Comparison of ENCODE assay signal across 1 cellular context in the genomic region with DNA sequence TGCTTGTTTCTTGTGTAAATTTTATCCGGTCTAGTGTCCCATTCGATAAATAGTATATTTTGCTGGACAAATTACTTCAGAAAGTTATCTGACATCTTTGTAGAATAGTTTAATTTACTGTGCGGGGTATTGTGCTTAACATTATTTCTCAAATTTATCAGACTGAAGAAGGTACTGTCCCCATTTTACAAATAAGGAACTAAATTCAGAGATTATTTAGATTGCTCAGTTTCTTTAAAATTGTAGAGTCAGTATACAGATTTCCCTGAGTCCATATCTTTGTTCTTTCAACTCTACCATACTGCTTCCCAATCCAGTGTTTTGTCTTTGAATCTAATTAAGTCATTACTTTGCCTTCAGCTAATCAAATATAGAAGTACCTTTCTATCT.
TF ChIP-seq lines count a peak whose summit lies in the region.

No MANE protein-coding gene starts in this region.

TF ChIP-seq in GM12878, 131 proteins besides CTCF, POLR2A, EP300 and RAD21:
- no peak for TF ChIP-seq PAX5 (IDR thresholded peaks at IDR 0.05; ENCODE audit: borderline replicate concordance, low read depth, low read length)
- TF ChIP-seq IRF3 (IDR thresholded peaks at IDR 0.05): no peak
- no peak for TF ChIP-seq PBX3 (IDR thresholded peaks at IDR 0.05; ENCODE audit: insufficient replicate concordance, low read depth, low read length)
- TF ChIP-seq ZNF384 (IDR thresholded peaks at IDR 0.05; ENCODE audit: borderline replicate concordance, low read depth, low read length): no peak
- TF ChIP-seq, protein P1, sequence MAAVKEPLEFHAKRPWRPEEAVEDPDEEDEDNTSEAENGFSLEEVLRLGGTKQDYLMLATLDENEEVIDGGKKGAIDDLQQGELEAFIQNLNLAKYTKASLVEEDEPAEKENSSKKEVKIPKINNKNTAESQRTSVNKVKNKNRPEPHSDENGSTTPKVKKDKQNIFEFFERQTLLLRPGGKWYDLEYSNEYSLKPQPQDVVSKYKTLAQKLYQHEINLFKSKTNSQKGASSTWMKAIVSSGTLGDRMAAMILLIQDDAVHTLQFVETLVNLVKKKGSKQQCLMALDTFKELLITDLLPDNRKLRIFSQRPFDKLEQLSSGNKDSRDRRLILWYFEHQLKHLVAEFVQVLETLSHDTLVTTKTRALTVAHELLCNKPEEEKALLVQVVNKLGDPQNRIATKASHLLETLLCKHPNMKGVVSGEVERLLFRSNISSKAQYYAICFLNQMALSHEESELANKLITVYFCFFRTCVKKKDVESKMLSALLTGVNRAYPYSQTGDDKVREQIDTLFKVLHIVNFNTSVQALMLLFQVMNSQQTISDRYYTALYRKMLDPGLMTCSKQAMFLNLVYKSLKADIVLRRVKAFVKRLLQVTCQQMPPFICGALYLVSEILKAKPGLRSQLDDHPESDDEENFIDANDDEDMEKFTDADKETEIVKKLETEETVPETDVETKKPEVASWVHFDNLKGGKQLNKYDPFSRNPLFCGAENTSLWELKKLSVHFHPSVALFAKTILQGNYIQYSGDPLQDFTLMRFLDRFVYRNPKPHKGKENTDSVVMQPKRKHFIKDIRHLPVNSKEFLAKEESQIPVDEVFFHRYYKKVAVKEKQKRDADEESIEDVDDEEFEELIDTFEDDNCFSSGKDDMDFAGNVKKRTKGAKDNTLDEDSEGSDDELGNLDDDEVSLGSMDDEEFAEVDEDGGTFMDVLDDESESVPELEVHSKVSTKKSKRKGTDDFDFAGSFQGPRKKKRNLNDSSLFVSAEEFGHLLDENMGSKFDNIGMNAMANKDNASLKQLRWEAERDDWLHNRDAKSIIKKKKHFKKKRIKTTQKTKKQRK (IDR thresholded peaks at IDR 0.05; ENCODE audit: low read depth, low read length): no peak
- no peak for TF ChIP-seq ETV6 (conservative IDR thresholded peaks at IDR 0.05 in 1 of 2, IDR thresholded peaks at IDR 0.05 in 1 of 2; ENCODE audit: borderline replicate concordance in 1 of 2, low read depth in 1 of 2)
- no peak for TF ChIP-seq CBX3 (IDR thresholded peaks at IDR 0.05; ENCODE audit: borderline replicate concordance, low read depth)
- TF ChIP-seq, protein P2, sequence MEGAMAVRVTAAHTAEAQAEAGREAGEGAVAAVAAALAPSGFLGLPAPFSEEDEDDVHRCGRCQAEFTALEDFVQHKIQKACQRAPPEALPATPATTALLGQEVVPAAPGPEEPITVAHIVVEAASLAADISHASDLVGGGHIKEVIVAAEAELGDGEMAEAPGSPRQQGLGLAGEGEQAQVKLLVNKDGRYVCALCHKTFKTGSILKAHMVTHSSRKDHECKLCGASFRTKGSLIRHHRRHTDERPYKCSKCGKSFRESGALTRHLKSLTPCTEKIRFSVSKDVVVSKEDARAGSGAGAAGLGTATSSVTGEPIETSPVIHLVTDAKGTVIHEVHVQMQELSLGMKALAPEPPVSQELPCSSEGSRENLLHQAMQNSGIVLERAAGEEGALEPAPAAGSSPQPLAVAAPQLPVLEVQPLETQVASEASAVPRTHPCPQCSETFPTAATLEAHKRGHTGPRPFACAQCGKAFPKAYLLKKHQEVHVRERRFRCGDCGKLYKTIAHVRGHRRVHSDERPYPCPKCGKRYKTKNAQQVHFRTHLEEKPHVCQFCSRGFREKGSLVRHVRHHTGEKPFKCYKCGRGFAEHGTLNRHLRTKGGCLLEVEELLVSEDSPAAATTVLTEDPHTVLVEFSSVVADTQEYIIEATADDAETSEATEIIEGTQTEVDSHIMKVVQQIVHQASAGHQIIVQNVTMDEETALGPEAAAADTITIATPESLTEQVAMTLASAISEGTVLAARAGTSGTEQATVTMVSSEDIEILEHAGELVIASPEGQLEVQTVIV (IDR thresholded peaks at IDR 0.05; ENCODE audit: borderline replicate concordance, partially characterized antibody): no peak
- TF ChIP-seq NFXL1 (IDR thresholded peaks at IDR 0.05; ENCODE audit: borderline replicate concordance): no peak
- TF ChIP-seq ZSCAN29 (IDR thresholded peaks at IDR 0.05): no peak
- no peak for TF ChIP-seq CREM (IDR thresholded peaks at IDR 0.05; ENCODE audit: low read depth)
- TF ChIP-seq ATF3 (IDR thresholded peaks at IDR 0.05; ENCODE audit: borderline replicate concordance, extremely low read depth, low read depth, low read length): no peak
- no peak for TF ChIP-seq STAT1 (conservative IDR thresholded peaks at IDR 0.05)
- TF ChIP-seq LARP7 (IDR thresholded peaks at IDR 0.05): no peak
- TF ChIP-seq RELB (IDR thresholded peaks at IDR 0.05; ENCODE audit: low read depth): no peak
- no peak for TF ChIP-seq POU2F2 (IDR thresholded peaks at IDR 0.05; ENCODE audit: borderline replicate concordance, low read depth, low read length)
- TF ChIP-seq MTA3 (IDR thresholded peaks at IDR 0.05; ENCODE audit: borderline replicate concordance, low read length): no peak
- TF ChIP-seq GABPA (IDR thresholded peaks at IDR 0.05; ENCODE audit: low read depth): no peak
- no peak for TF ChIP-seq ZNF217 (IDR thresholded peaks at IDR 0.05)
- TF ChIP-seq ASH2L (IDR thresholded peaks at IDR 0.05; ENCODE audit: borderline replicate concordance, low read depth): no peak
